ENCODE assay signal across 27 cellular contexts in genomic region chr2:80517301-80517700, GRCh38.
"Had no signal": no experiment of that assay in that cellular context is flagged by ENCODE, and none has a peak within 500 bp of the region (broad histone marks: within the 10 kb centered on the region; RNA-seq: fewer than 3 reads in every experiment).

No MANE protein-coding gene starts in this region.

- H3K9me3 ChIP-seq: ascending aorta had no signal

- H3K27me3 Mint-ChIP-seq: activated CD4-positive, alpha-beta memory T cell treated with anti-CD3 and anti-CD28 coated beads for 36 hours; activated naive CD8-positive, alpha-beta T cell treated with anti-CD3 and anti-CD28 coated beads, Interleukin-2, amount 10 ng/mL, durations not matched to agents 7 days and 5 days had no signal

- DNase-seq: activated CD4-positive, alpha-beta memory T cell treated with anti-CD3 and anti-CD28 coated beads for 36 hours; activated CD4-positive, alpha-beta T cell treated with anti-CD3 and anti-CD28 coated beads for 4 hours; activated CD4-positive, alpha-beta T cell treated with anti-CD3 and anti-CD28 coated beads, Interleukin-2, amount 50 U/mL, for 1 hour; activated CD8-positive, alpha-beta memory T cell treated with anti-CD3 and anti-CD28 coated beads, Interleukin-2, amount 50 U/mL, for 4 hours; activated effector memory CD4-positive, alpha-beta T cell treated with anti-CD3 and anti-CD28 coated beads, Interleukin-2, amount 50 U/mL, for 16 hours; activated naive CD4-positive, alpha-beta T cell; activated naive CD4-positive, alpha-beta T cell treated with anti-CD3 and anti-CD28 coated beads, Interleukin-2, amount 50 U/mL, for 16 hours; activated naive CD8-positive, alpha-beta T cell treated with anti-CD3 and anti-CD28 coated beads, Interleukin-2, amount 10 ng/mL, durations not matched to agents 7 days and 5 days; activated T-cell treated with anti-CD3 and anti-CD28 coated beads, Interleukin-2, amount 50 U/mL, for 48 hours; amygdala; NCI-H1048; NCI-H1436 treated with DMSO at 0.1 percent for 48 hours; NCI-H1694 treated with DMSO at 0.1 percent for 48 hours; NCI-H2029; NCI-H345; NCI-H524 treated with DMSO at 0.1 percent for 48 hours; NCI-H748 treated with DMSO at 0.1 percent for 48 hours; OCI-M1; Right ventricle myocardium superior had no signal

- H3K27me3 ChIP-seq: ascending aorta had no signal

- H3K4me1 ChIP-seq: ascending aorta had no signal

- FAIRE-seq: K562, TTC549 had no signal

- H3K4me1 Mint-ChIP-seq: activated naive CD8-positive, alpha-beta T cell treated with anti-CD3 and anti-CD28 coated beads, Interleukin-2, amount 10 ng/mL, durations not matched to agents 7 days and 5 days had no signal

- H3K36me3 Mint-ChIP-seq: activated CD4-positive, alpha-beta memory T cell treated with anti-CD3 and anti-CD28 coated beads for 36 hours; activated naive CD8-positive, alpha-beta T cell treated with anti-CD3 and anti-CD28 coated beads, Interleukin-2, amount 10 ng/mL, durations not matched to agents 7 days and 5 days; WTC11 had no signal

- H3K4me3 Mint-ChIP-seq: activated CD4-positive, alpha-beta memory T cell treated with anti-CD3 and anti-CD28 coated beads for 36 hours; activated naive CD8-positive, alpha-beta T cell treated with anti-CD3 and anti-CD28 coated beads, Interleukin-2, amount 10 ng/mL, durations not matched to agents 7 days and 5 days; T-helper 1 cell treated with Interleukin-12 subunit alpha and Interleukin-12 subunit beta and Interleukin-4 antibody, amounts not matched to agents 30 μg/mL and 1 μg/mL, for 36 hours; T-helper 2 cell treated with Interferon-gamma antibody and Interleukin-4, amounts not matched to agents 5 μg/mL and 100 μg/mL, for 36 hours; WTC11 had no signal

- H3K36me3 ChIP-seq: ascending aorta had no signal

- H3K27ac Mint-ChIP-seq: activated CD4-positive, alpha-beta memory T cell treated with anti-CD3 and anti-CD28 coated beads for 36 hours; activated naive CD8-positive, alpha-beta T cell treated with anti-CD3 and anti-CD28 coated beads, Interleukin-2, amount 10 ng/mL, durations not matched to agents 7 days and 5 days; T-helper 1 cell treated with Interleukin-12 subunit alpha and Interleukin-12 subunit beta and Interleukin-4 antibody, amounts not matched to agents 30 μg/mL and 1 μg/mL, for 36 hours; T-helper 2 cell treated with Interferon-gamma antibody and Interleukin-4, amounts not matched to agents 5 μg/mL and 100 μg/mL, for 36 hours; WTC11 had no signal

- ATAC-seq: activated CD4-positive, CD25-positive, alpha-beta regulatory T cell treated with anti-CD3 and anti-CD28 coated beads, Interleukin-2, amount 50 U/mL, for 24 hours; K562; WTC11 had no signal

- H3K27ac ChIP-seq: ascending aorta, SK-N-MC had no signal

- H3K4me3 ChIP-seq: ascending aorta, K562, SK-N-MC had no signal
